In the genomic region with DNA sequence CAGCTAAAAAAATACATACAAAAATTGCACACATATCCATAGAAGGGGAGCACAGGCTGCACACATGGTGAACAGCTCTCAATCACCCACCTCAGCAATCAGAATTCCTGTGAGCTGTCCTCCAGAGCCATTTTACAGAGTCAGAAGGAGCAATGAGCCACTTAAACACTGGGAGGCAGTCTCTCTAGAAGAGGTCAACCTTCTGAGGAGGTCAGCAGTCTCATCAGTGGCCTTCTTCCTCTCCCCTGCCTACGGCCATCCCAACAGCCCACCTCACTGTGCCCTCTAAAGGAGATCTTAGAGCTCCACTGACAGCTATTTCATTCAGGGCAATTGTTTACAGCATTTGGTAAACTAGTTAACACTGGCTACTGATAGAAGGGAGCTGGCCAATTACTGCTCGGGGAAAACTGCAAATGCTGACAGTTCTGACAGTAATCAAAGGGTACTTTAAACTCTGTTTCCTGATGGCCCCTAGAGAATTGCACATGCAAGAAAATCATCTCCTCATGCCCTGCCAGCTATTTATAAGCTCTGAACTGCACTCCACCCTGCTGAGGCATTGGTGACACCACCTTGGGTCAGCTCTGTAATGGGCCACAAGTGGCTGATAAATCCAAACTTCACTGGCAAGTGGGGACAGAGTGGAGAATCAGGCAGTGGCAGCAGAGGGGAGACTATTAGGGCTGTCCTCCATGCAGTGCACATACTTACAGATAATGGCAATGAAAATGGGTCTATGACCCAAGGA, we compare ENCODE assay signal across 1 cellular context.
TF ChIP-seq lines count a peak whose summit lies in the region.

No MANE protein-coding gene starts in this region.

TF ChIP-seq in SK-N-SH, 30 proteins besides CTCF, POLR2A, EP300 and RAD21:
- TF ChIP-seq, protein P1, sequence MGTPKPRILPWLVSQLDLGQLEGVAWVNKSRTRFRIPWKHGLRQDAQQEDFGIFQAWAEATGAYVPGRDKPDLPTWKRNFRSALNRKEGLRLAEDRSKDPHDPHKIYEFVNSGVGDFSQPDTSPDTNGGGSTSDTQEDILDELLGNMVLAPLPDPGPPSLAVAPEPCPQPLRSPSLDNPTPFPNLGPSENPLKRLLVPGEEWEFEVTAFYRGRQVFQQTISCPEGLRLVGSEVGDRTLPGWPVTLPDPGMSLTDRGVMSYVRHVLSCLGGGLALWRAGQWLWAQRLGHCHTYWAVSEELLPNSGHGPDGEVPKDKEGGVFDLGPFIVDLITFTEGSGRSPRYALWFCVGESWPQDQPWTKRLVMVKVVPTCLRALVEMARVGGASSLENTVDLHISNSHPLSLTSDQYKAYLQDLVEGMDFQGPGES (IDR thresholded peaks at IDR 0.05; ENCODE audit: low read depth, low read length), result no peak
- no peak for TF ChIP-seq FOXJ3 (CRISPR knock-in tag; IDR thresholded peaks at IDR 0.05)
- TF ChIP-seq, protein P2, sequence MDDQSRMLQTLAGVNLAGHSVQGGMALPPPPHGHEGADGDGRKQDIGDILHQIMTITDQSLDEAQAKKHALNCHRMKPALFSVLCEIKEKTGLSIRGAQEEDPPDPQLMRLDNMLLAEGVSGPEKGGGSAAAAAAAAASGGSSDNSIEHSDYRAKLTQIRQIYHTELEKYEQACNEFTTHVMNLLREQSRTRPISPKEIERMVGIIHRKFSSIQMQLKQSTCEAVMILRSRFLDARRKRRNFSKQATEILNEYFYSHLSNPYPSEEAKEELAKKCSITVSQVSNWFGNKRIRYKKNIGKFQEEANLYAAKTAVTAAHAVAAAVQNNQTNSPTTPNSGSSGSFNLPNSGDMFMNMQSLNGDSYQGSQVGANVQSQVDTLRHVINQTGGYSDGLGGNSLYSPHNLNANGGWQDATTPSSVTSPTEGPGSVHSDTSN (IDR thresholded peaks at IDR 0.05), result no peak
- TF ChIP-seq NRF1 (IDR thresholded peaks at IDR 0.05; ENCODE audit: low read depth, low read length), result no peak
- TF ChIP-seq GATA2 (CRISPR knock-in tag; IDR thresholded peaks at IDR 0.05), result no peak
- no peak for TF ChIP-seq ELF1 (IDR thresholded peaks at IDR 0.05)
- TF ChIP-seq RXRA (IDR thresholded peaks at IDR 0.05; ENCODE audit: borderline replicate concordance, low read depth), result no peak
- TF ChIP-seq FOSL2 (IDR thresholded peaks at IDR 0.05; ENCODE audit: borderline replicate concordance, low read depth), result no peak
- no peak for TF ChIP-seq CHD2 (IDR thresholded peaks at IDR 0.05; ENCODE audit: low read length, partially characterized antibody)
- TF ChIP-seq ZBTB33 (IDR thresholded peaks at IDR 0.05; ENCODE audit: borderline replicate concordance, low read depth), result no peak
